Comparison of ENCODE assay signal across 16 cellular contexts in genomic region chr15:62591842-62592838, GRCh38.
A peak's percentile ranks its signal among the peaks of the same experiment; 100 is the strongest.
DNase-seq lines count a peak whose midpoint lies in the region; ATAC-seq and TF ChIP-seq lines count a peak whose summit lies in the region.
"Had no signal": no experiment of that assay in that cellular context is flagged by ENCODE, and none has a peak within 500 bp of the region (broad histone marks: within the 10 kb centered on the region; RNA-seq: fewer than 3 reads in every experiment).

No MANE protein-coding gene starts in this region.

- no peaks in the 10 kb centered on the region for H3K27me3 ChIP-seq in right atrium auricular region
- peaks cover 0 to 3% (median 0%) of the 10 kb centered on the region in 4 donors for H3K27me3 ChIP-seq in liver (ENCODE audit: control insufficient read depth in 4 of 4, insufficient read depth in 4 of 4, low read length in 3 of 4)
- no peaks in the 10 kb centered on the region for H3K27me3 ChIP-seq in aorta (ENCODE audit: control insufficient read depth in 1 of 2, insufficient read depth in 2 of 2, low read length in 1 of 2)
- H3K27me3 ChIP-seq in WERI-Rb-1 (ENCODE audit: insufficient read depth, low read depth, severe bottlenecking) = no peaks in the 10 kb centered on the region
- H3K27me3 ChIP-seq: heart left ventricle had no signal

- H3K4me1 ChIP-seq in right atrium auricular region = peaks cover 0 to 15% of the 10 kb centered on the region in 2 donors
- peaks cover 2 to 17% (median 12%) of the 10 kb centered on the region in 4 donors for H3K4me1 ChIP-seq in liver (ENCODE audit: control insufficient read depth in 4 of 4, insufficient read depth in 4 of 4, low read length in 3 of 4)
- H3K4me1 ChIP-seq in aorta (ENCODE audit: control insufficient read depth in 1 of 2, insufficient read depth in 2 of 2, low read length in 2 of 2) = peaks cover 10 to 11% of the 10 kb centered on the region in 2 donors
- H3K4me1 ChIP-seq: lower lobe of right lung had no signal

- POLR2A ChIA-PET in HEK293T (lab: Yijun Ruan, JAX) = no interaction called here

- CTCF ChIA-PET in HEK293T (lab: Yijun Ruan, JAX) = no interaction called here

- H3K4me3 ChIP-seq in right atrium auricular region = no peak overlapping the region
- no peak overlapping the region for H3K4me3 ChIP-seq in epithelial cell of esophagus (ENCODE audit: low read length)
- no peak overlapping the region for H3K4me3 ChIP-seq in liver (ENCODE audit: low read depth in 1 of 3, low read length in 3 of 3)
- peak overlapping the region in 1 of 2 donors; percentile 48 for H3K4me3 ChIP-seq in aorta (ENCODE audit: low read length in 2 of 2)
- H3K4me3 ChIP-seq in WERI-Rb-1 (ENCODE audit: low read depth, low read length) = no peak overlapping the region
- H3K4me3 ChIP-seq: heart left ventricle, lower lobe of right lung had no signal

- ATAC-seq in Right ventricle myocardium superior (ENCODE audit: poor library complexity) (peak; percentile 52), aorta (ENCODE audit: low FRiP score) (peak; percentile 72)
- ATAC-seq: lower lobe of right lung had no signal

- TF ChIP-seq CTCF in right atrium auricular region (IDR thresholded peaks at IDR 0.05) (no peak), epithelial cell of esophagus (IDR thresholded peaks at IDR 0.05; ENCODE audit: insufficient read depth, low read depth, low read length, missing control alignments) (no peak), liver (IDR thresholded peaks at IDR 0.05; ENCODE audit: low read depth, low read length, missing input control) (no peak), WERI-Rb-1 (IDR thresholded peaks at IDR 0.05; ENCODE audit: low read depth, low read length) (no peak)

- no peak overlapping the region for H3K9ac ChIP-seq in liver (ENCODE audit: low read depth in 1 of 2, low read length in 2 of 2)
- H3K9ac ChIP-seq: KMS-11 had no signal

- intact Hi-C loops in Right ventricle myocardium superior (cut with DNase I) (no loop called here), aorta (cut with DNase I) (loop anchor here in 1 of 2 donors (5.0 kb wide), 1 partner anchor 45 kb away; no protein-coding TSS in a partner anchor)

- TF ChIP-seq RAD21 in liver (IDR thresholded peaks at IDR 0.05) = peak; percentile 9 to 15

- H3K9me3 ChIP-seq in right atrium auricular region (no peaks in the 10 kb centered on the region), liver (ENCODE audit: control insufficient read depth in 4 of 4, low read length in 3 of 4) (no peaks in the 10 kb centered on the region), aorta (ENCODE audit: control insufficient read depth, low read length) (no peaks in the 10 kb centered on the region), WERI-Rb-1 (ENCODE audit: severe bottlenecking) (no peaks in the 10 kb centered on the region)
- H3K9me3 ChIP-seq: heart left ventricle, lower lobe of right lung had no signal

- WGBS in liver = 70% methylated on average over 8 of the region's 8 CpGs
- 10 to 18% methylated on average over 8 of the region's 8 CpGs for WGBS in aorta, 2 donors

- H3K27ac ChIP-seq in right atrium auricular region (no peak overlapping the region), liver (ENCODE audit: low read depth in 1 of 2, low read length in 2 of 2) (no peak overlapping the region), aorta (ENCODE audit: low read depth in 1 of 2, low read length in 2 of 2) (peak overlapping the region; percentile 73 to 88), WERI-Rb-1 (no peak overlapping the region)
- H3K27ac ChIP-seq: heart left ventricle, KMS-11, lower lobe of right lung had no signal

- DNase-seq in Right ventricle myocardium superior (no peak), right atrium auricular region (ENCODE audit: low spot score) (no peak), epithelial cell of esophagus (ENCODE audit: low read depth) (peak; percentile 9), aorta (no peak), HEK293T (ENCODE audit: extremely low spot score) (no peak), NCI-H2196 (lab: John Stamatoyannopoulos, UW; ENCODE audit: unreplicated experiment) (no peak), WERI-Rb-1 (no peak)
- DNase-seq: anterior cingulate cortex, endodermal cell, heart left ventricle, lower lobe of right lung, NCI-H1436 treated with DMSO at 0.1 percent for 48 hours, NCI-H748 treated with DMSO at 0.1 percent for 48 hours, SHP77 had no signal

- H3K36me3 ChIP-seq in right atrium auricular region = no peaks in the 10 kb centered on the region
- no peaks in the 10 kb centered on the region for H3K36me3 ChIP-seq in liver (ENCODE audit: control insufficient read depth in 4 of 4, insufficient read depth in 3 of 4, low read depth in 1 of 4, low read length in 3 of 4)
- H3K36me3 ChIP-seq in aorta (ENCODE audit: control insufficient read depth in 1 of 2, insufficient read depth in 2 of 2, low read length in 1 of 2) = peaks cover 0 to 2% of the 10 kb centered on the region in 2 donors
- H3K36me3 ChIP-seq in WERI-Rb-1 = no peaks in the 10 kb centered on the region; the same call in none of the 2 replicates
- H3K36me3 ChIP-seq: lower lobe of right lung had no signal

TF ChIP-seq in liver, 16 proteins besides CTCF, POLR2A, EP300 and RAD21 (continues in another document):
- TF ChIP-seq MAX (IDR thresholded peaks at IDR 0.05) (peak; percentile 18), RXRA (IDR thresholded peaks at IDR 0.05) (peak; percentile 18 to 51), SP1 (IDR thresholded peaks at IDR 0.05) (peak; percentile 68), GABPA (IDR thresholded peaks at IDR 0.05 in 1 of 2, conservative IDR thresholded peaks at IDR 0.05 in 1 of 2) (no peak), HNF4G (IDR thresholded peaks at IDR 0.05) (peak; percentile 83)
- TF ChIP-seq, protein P1, sequence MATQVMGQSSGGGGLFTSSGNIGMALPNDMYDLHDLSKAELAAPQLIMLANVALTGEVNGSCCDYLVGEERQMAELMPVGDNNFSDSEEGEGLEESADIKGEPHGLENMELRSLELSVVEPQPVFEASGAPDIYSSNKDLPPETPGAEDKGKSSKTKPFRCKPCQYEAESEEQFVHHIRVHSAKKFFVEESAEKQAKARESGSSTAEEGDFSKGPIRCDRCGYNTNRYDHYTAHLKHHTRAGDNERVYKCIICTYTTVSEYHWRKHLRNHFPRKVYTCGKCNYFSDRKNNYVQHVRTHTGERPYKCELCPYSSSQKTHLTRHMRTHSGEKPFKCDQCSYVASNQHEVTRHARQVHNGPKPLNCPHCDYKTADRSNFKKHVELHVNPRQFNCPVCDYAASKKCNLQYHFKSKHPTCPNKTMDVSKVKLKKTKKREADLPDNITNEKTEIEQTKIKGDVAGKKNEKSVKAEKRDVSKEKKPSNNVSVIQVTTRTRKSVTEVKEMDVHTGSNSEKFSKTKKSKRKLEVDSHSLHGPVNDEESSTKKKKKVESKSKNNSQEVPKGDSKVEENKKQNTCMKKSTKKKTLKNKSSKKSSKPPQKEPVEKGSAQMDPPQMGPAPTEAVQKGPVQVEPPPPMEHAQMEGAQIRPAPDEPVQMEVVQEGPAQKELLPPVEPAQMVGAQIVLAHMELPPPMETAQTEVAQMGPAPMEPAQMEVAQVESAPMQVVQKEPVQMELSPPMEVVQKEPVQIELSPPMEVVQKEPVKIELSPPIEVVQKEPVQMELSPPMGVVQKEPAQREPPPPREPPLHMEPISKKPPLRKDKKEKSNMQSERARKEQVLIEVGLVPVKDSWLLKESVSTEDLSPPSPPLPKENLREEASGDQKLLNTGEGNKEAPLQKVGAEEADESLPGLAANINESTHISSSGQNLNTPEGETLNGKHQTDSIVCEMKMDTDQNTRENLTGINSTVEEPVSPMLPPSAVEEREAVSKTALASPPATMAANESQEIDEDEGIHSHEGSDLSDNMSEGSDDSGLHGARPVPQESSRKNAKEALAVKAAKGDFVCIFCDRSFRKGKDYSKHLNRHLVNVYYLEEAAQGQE (IDR thresholded peaks at IDR 0.05) = no peak

TF ChIP-seq in HEK293T, 16 proteins besides CTCF, POLR2A, EP300 and RAD21:
- TF ChIP-seq BHLHE40 (IDR thresholded peaks at IDR 0.05; ENCODE audit: borderline replicate concordance) (no peak), ARNT (IDR thresholded peaks at IDR 0.05) (no peak), FOXA1 (IDR thresholded peaks at IDR 0.05) (no peak), HDGF (IDR thresholded peaks at IDR 0.05; ENCODE audit: borderline replicate concordance) (no peak), L3MBTL2 (conservative IDR thresholded peaks at IDR 0.05) (no peak), FOXM1 (IDR thresholded peaks at IDR 0.05; ENCODE audit: borderline replicate concordance) (no peak), LEF1 (IDR thresholded peaks at IDR 0.05; ENCODE audit: borderline replicate concordance) (no peak), TARDBP (IDR thresholded peaks at IDR 0.05) (no peak), SP1 (IDR thresholded peaks at IDR 0.05) (no peak), CTBP1 (IDR thresholded peaks at IDR 0.05; ENCODE audit: borderline replicate concordance) (no peak), SUZ12 (IDR thresholded peaks at IDR 0.05) (no peak), FOXK2 (IDR thresholded peaks at IDR 0.05) (no peak), ZNF384 (IDR thresholded peaks at IDR 0.05) (no peak), ELF4 (IDR thresholded peaks at IDR 0.05) (no peak), NFRKB (IDR thresholded peaks at IDR 0.05) (no peak)
- TF ChIP-seq, protein P2, sequence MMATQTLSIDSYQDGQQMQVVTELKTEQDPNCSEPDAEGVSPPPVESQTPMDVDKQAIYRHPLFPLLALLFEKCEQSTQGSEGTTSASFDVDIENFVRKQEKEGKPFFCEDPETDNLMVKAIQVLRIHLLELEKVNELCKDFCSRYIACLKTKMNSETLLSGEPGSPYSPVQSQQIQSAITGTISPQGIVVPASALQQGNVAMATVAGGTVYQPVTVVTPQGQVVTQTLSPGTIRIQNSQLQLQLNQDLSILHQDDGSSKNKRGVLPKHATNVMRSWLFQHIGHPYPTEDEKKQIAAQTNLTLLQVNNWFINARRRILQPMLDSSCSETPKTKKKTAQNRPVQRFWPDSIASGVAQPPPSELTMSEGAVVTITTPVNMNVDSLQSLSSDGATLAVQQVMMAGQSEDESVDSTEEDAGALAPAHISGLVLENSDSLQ (IDR thresholded peaks at IDR 0.05) = no peak
TF ChIP-seq in HEK293T: peak in this region for 0.

Comparison
In these comparisons a context has a peak if more than half of its experiments do, and no peak if none do; other contexts are left out.
1. H3K27ac ChIP-seq: peak in aorta (2 of 2); none in right atrium auricular region (0 of 2), liver (0 of 2) and WERI-Rb-1 (single experiment).